In the genomic region with DNA sequence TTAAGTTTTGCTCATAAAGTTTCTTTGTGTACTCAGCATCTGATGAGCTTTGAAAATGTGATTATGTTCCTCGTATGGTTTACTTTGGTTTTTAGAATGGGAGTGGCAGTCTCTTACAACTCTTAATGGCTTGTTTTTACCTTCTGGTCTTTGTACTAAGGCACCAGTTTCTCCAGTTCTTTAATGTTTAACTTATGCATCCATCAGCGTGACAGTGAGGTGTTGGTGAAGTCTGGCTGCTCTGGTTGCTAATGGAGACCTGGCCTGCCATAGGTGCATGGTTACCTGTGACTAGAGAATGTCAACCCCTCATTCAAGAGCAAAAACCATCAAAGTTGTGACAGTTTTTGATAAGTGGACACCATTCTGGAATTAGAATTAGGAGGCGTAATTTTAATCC, we compare ENCODE assay signal across 24 cellular contexts. TPM values are rescaled to one million over a fixed set of nuclear protein-coding genes. Genes with fewer than 3 reads are reported as not detected.
A peak's percentile ranks its signal among the peaks of the same experiment; 100 is the strongest.
DNase-seq lines count a peak whose midpoint lies in the region; ATAC-seq and TF ChIP-seq lines count a peak whose summit lies in the region.
"Had no signal": no experiment of that assay in that cellular context is flagged by ENCODE, and none has a peak within 500 bp of the region (broad histone marks: within the 10 kb centered on the region; RNA-seq: fewer than 3 reads in every experiment).

No MANE protein-coding gene starts in this region.

- H3K27ac ChIP-seq in body of pancreas (no peak overlapping the region), esophagus muscularis mucosa (replicated peaks in 1 of 4) (no peak overlapping the region)
- H3K27ac ChIP-seq: GM23248, HL-60 had no signal

- peak overlapping the region; percentile 61 for H3K27ac Mint-ChIP-seq in type B pancreatic cell
- H3K27ac Mint-ChIP-seq: CD14-positive monocyte, IgD-negative memory B cell had no signal

- H3K36me3 ChIP-seq in body of pancreas (replicated peaks in 1 of 2; ENCODE audit: insufficient read depth in 1 of 2, low read depth in 2 of 2) = peaks cover 6 to 17% of the 10 kb centered on the region in 2 donors
- no peaks in the 10 kb centered on the region for H3K36me3 ChIP-seq in mucosa of descending colon (ENCODE audit: low read depth)
- peaks cover 0 to 61% (median 5%) of the 10 kb centered on the region in 4 donors for H3K36me3 ChIP-seq in esophagus muscularis mucosa
- H3K36me3 ChIP-seq: HAP-1, MG63 had no signal

- H3K27me3 Mint-ChIP-seq in type B pancreatic cell = peaks cover 9% of the 10 kb centered on the region

- peak; percentile 92 for DNase-seq in DMS53 (lab: John Stamatoyannopoulos, UW)
- peak in 3 of 4 donors; percentile 23 to 32 (median 25) for DNase-seq in body of pancreas
- DNase-seq in mucosa of descending colon = peak in 2 of 3 donors; percentile 26 to 63
- DNase-seq in type B pancreatic cell (ENCODE audit: extremely low spot score, unreplicated experiment) = no peak
- DNase-seq in esophagus muscularis mucosa (ENCODE audit: extremely low spot score) = no peak
- DNase-seq in NCI-H2227 treated with DMSO at 0.1 percent for 48 hours (lab: John Stamatoyannopoulos, UW) = no peak
- no peak for DNase-seq in NOMO-1 treated with DMSO at 0.1 percent for 48 hours (lab: John Stamatoyannopoulos, UW; ENCODE audit: unreplicated experiment)
- DNase-seq: GF-D8, GM23248, Kasumi-1, MG63, NCI-H1048, NCI-H1436, NCI-H2029, NCI-H446, NCI-H774, OCI-M1, SHP77, SK-N-SH had no signal

- no peak for TF ChIP-seq CTCF in body of pancreas (IDR thresholded peaks at IDR 0.05)
- TF ChIP-seq CTCF in mucosa of descending colon (IDR thresholded peaks at IDR 0.05) = no peak
- no peak for TF ChIP-seq CTCF in type B pancreatic cell (conservative IDR thresholded peaks at IDR 0.05)
- TF ChIP-seq CTCF in esophagus muscularis mucosa (IDR thresholded peaks at IDR 0.05) = no peak

- no peak overlapping the region for H3K4me3 ChIP-seq in body of pancreas
- H3K4me3 ChIP-seq in mucosa of descending colon = no peak overlapping the region
- no peak overlapping the region for H3K4me3 ChIP-seq in esophagus muscularis mucosa
- H3K4me3 ChIP-seq: GM12878, GM23248, HAP-1, MG63 had no signal

- H3K9me3 ChIP-seq in body of pancreas (no peaks in the 10 kb centered on the region), mucosa of descending colon (no peaks in the 10 kb centered on the region), esophagus muscularis mucosa (no peaks in the 10 kb centered on the region)
- H3K9me3 ChIP-seq: MG63, SK-N-SH had no signal

- H3K9me3 Mint-ChIP-seq in type B pancreatic cell = peaks cover 4% of the 10 kb centered on the region
- H3K9me3 Mint-ChIP-seq: IgD-negative memory B cell had no signal

- no peak for TF ChIP-seq EP300 in esophagus muscularis mucosa (IDR thresholded peaks at IDR 0.05)

- 25 to 33% methylated on average over 3 of the region's 3 CpGs for WGBS in body of pancreas, 2 donors
- WGBS in esophagus muscularis mucosa = 80% methylated on average over 3 of the region's 3 CpGs

- H3K27me3 ChIP-seq in body of pancreas = no peaks in the 10 kb centered on the region
- H3K27me3 ChIP-seq in esophagus muscularis mucosa = no peaks in the 10 kb centered on the region
- H3K27me3 ChIP-seq: MG63 had no signal

- peaks cover 11% of the 10 kb centered on the region for H3K4me1 Mint-ChIP-seq in type B pancreatic cell (ENCODE audit: unreplicated experiment)
- H3K4me1 Mint-ChIP-seq: CD14-positive monocyte, IgD-negative memory B cell had no signal

- peak overlapping the region; percentile 51 for H3K4me3 Mint-ChIP-seq in type B pancreatic cell
- H3K4me3 Mint-ChIP-seq: CD14-positive monocyte, IgD-negative memory B cell had no signal

- ATAC-seq in body of pancreas (no peak), mucosa of descending colon (peak; percentile 95)
- ATAC-seq: GM12878 had no signal

- intact Hi-C loops in body of pancreas (cut with DNase I) = no loop called here
- intact Hi-C loops in mucosa of descending colon (cut with DNase I, micrococcal nuclease) = no loop called here
- intact Hi-C loops in esophagus muscularis mucosa (cut with DNase I) = no loop called here

- no peaks in the 10 kb centered on the region for H3K36me3 Mint-ChIP-seq in type B pancreatic cell
- H3K36me3 Mint-ChIP-seq: CD14-positive monocyte, IgD-negative memory B cell had no signal

- peaks cover 55% of the 10 kb centered on the region for H3K4me1 ChIP-seq in body of pancreas
- no peaks in the 10 kb centered on the region for H3K4me1 ChIP-seq in mucosa of descending colon (ENCODE audit: low read depth)
- no peaks in the 10 kb centered on the region for H3K4me1 ChIP-seq in esophagus muscularis mucosa
- H3K4me1 ChIP-seq: HAP-1 had no signal

- TF ChIP-seq POLR2A in body of pancreas (IDR thresholded peaks at IDR 0.05) (no peak), esophagus muscularis mucosa (IDR thresholded peaks at IDR 0.05; ENCODE audit: low read depth) (no peak)

RNA-seq across cellular contexts. Expression of a gene that starts 11.0 kb away (rescaled TPM):
- 10 to 100 TPM; 60.0 to 75.0 TPM for total RNA-seq in body of pancreas
- total RNA-seq in mucosa of descending colon = 10 to 100 TPM in 2 of 3 donors, 1 to 10 TPM in 1; 1.9 to 33.9 (median 17.8) TPM
- total RNA-seq in type B pancreatic cell (ENCODE audit: low replicate concordance) = 6.4 and 10.3 TPM in 2 replicates
- 100 to 1,000 TPM in 1 of 4 donors, 10 to 100 TPM in 3; 54.0 to 113 (median 81.9) TPM for total RNA-seq in esophagus muscularis mucosa

Comparison
In these comparisons a context has a peak if more than half of its experiments do, and no peak if none do; other contexts are left out.
1. DNase-seq: peak in DMS53 (single experiment), body of pancreas (3 of 4) and mucosa of descending colon (2 of 3); none in type B pancreatic cell (single experiment), esophagus muscularis mucosa (single experiment), NCI-H2227 treated with DMSO at 0.1 percent for 48 hours (single experiment) and NOMO-1 treated with DMSO at 0.1 percent for 48 hours (single experiment).